In genomic region chr4:73452953-73453700, GRCh38 we compare ENCODE assay signal across 18 cellular contexts. TPM values are rescaled to one million over a fixed set of nuclear protein-coding genes. Genes with fewer than 3 reads are reported as not detected.
DNase-seq lines count a peak whose midpoint lies in the region; ATAC-seq and TF ChIP-seq lines count a peak whose summit lies in the region.
"Had no signal": no experiment of that assay in that cellular context is flagged by ENCODE, and none has a peak within 500 bp of the region (broad histone marks: within the 10 kb centered on the region; RNA-seq: fewer than 3 reads in every experiment).

No MANE protein-coding gene starts in this region.

- H3K79me2 ChIP-seq in GM23338 (replicated peaks; ENCODE audit: insufficient read depth) (no peaks in the 10 kb centered on the region), hepatocyte (no peaks in the 10 kb centered on the region), Karpas-422 (ENCODE audit: low read length) (no peaks in the 10 kb centered on the region)

- DNase-seq in GM23338 (ENCODE audit: low spot score), result peak; percentile 68
- DNase-seq in WTC11 (ENCODE audit: low spot score), result no peak
- DNase-seq in hepatocyte (ENCODE audit: low spot score), result peak; percentile 47
- no peak for DNase-seq in NCI-H345 treated with DMSO at 0.1 percent for 48 hours (lab: John Stamatoyannopoulos, UW; ENCODE audit: unreplicated experiment)
- DNase-seq in Karpas-422, result no peak
- no peak for DNase-seq in heart right ventricle
- DNase-seq: CD4-positive, CD25-positive, alpha-beta regulatory T cell; effector memory CD8-positive, alpha-beta T cell; left ventricle myocardium superior; sigmoid colon; SK-N-SH; stimulated activated naive CD8-positive, alpha-beta T cell treated with anti-CD3 and anti-CD28 coated beads, Interleukin-15, amount 100 ng/mL, for 72 hours had no signal

- H3K9me3 ChIP-seq in hepatocyte (ENCODE audit: low read depth), result no peaks in the 10 kb centered on the region
- H3K9me3 ChIP-seq in mesodermal cell (ENCODE audit: control insufficient read depth, low read length), result peaks cover 3% of the 10 kb centered on the region
- H3K9me3 ChIP-seq in Karpas-422 (ENCODE audit: low read length), result no peaks in the 10 kb centered on the region
- H3K9me3 ChIP-seq in heart right ventricle, result no peaks in the 10 kb centered on the region
- H3K9me3 ChIP-seq: sigmoid colon, SK-N-SH had no signal

- peaks cover 52% of the 10 kb centered on the region for H3K4me1 ChIP-seq in GM23338 (ENCODE audit: insufficient read depth)
- peaks cover 7% of the 10 kb centered on the region for H3K4me1 ChIP-seq in hepatocyte (ENCODE audit: insufficient read depth)
- H3K4me1 ChIP-seq in mesodermal cell (ENCODE audit: control insufficient read depth, insufficient read depth, low read length, poor library complexity, severe bottlenecking), result peaks cover 30% of the 10 kb centered on the region
- no peaks in the 10 kb centered on the region for H3K4me1 ChIP-seq in Karpas-422 (ENCODE audit: low read length)
- no peaks in the 10 kb centered on the region for H3K4me1 ChIP-seq in heart right ventricle
- H3K4me1 ChIP-seq: sigmoid colon had no signal

- H3K36me3 Mint-ChIP-seq in GM23338 (ENCODE audit: low read depth), result peaks cover 12% of the 10 kb centered on the region
- H3K36me3 Mint-ChIP-seq in WTC11, result peaks cover 6% of the 10 kb centered on the region; the same call in 1 of the 2 replicates
- H3K36me3 Mint-ChIP-seq: CD4-positive, CD25-positive, alpha-beta regulatory T cell had no signal

- WGBS in hepatocyte (ENCODE audit: low lambda C conversion rate, missing lambda C conversion rate), result 24% methylated on average over 2 of the region's 2 CpGs
- WGBS in mesodermal cell (ENCODE audit: insufficient coverage in 2 of 2), 2 experiments, result 20 to 50% methylated on average over 1 of the region's 2 CpGs
- 31 to 53% methylated on average over 2 of the region's 2 CpGs for WGBS in heart right ventricle, 2 donors

- H3K27me3 ChIP-seq in GM23338 (ENCODE audit: insufficient read depth), result no peaks in the 10 kb centered on the region
- no peaks in the 10 kb centered on the region for H3K27me3 ChIP-seq in hepatocyte
- no peaks in the 10 kb centered on the region for H3K27me3 ChIP-seq in Karpas-422 (ENCODE audit: low read length)
- peaks cover 0 to 6% (median 0%) of the 10 kb centered on the region in 7 donors for H3K27me3 ChIP-seq in heart right ventricle
- H3K27me3 ChIP-seq: sigmoid colon had no signal

- H3K4me3 Mint-ChIP-seq in GM23338 (peak overlapping the region; percentile 40), WTC11 (peak overlapping the region; percentile 28)
- H3K4me3 Mint-ChIP-seq: CD4-positive, CD25-positive, alpha-beta regulatory T cell; central memory CD8-positive, alpha-beta T cell; effector memory CD8-positive, alpha-beta T cell; stimulated activated naive CD8-positive, alpha-beta T cell treated with anti-CD3 and anti-CD28 coated beads, Interleukin-15, amount 100 ng/mL, for 72 hours had no signal

- H3K27ac ChIP-seq in GM23338 (ENCODE audit: low read depth), result peak overlapping the region; percentile 90
- peak overlapping the region; percentile 25 for H3K27ac ChIP-seq in hepatocyte
- peak overlapping the region; percentile 86 for H3K27ac ChIP-seq in mesodermal cell (ENCODE audit: low read depth, low read length, severe bottlenecking)
- H3K27ac ChIP-seq in Karpas-422 (ENCODE audit: low read length), result no peak overlapping the region
- H3K27ac ChIP-seq in heart right ventricle, result no peak overlapping the region
- H3K27ac ChIP-seq: sigmoid colon had no signal

- TF ChIP-seq CTCF in GM23338 (conservative IDR thresholded peaks at IDR 0.05; ENCODE audit: low read depth in 2 of 2), result no peak
- no peak for TF ChIP-seq CTCF in WTC11 (IDR thresholded peaks at IDR 0.05)
- no peak for TF ChIP-seq CTCF in hepatocyte (IDR thresholded peaks at IDR 0.05; ENCODE audit: poor library complexity)
- no peak for TF ChIP-seq CTCF in heart right ventricle (IDR thresholded peaks at IDR 0.05)

- H3K36me3 ChIP-seq in GM23338 (ENCODE audit: insufficient read depth) (no peaks in the 10 kb centered on the region), hepatocyte (replicated peaks; ENCODE audit: insufficient read depth, low read depth) (no peaks in the 10 kb centered on the region), mesodermal cell (ENCODE audit: control insufficient read depth, insufficient read depth, low read length) (no peaks in the 10 kb centered on the region), Karpas-422 (ENCODE audit: insufficient read depth, low read length) (no peaks in the 10 kb centered on the region), heart right ventricle (no peaks in the 10 kb centered on the region)
- H3K36me3 ChIP-seq: sigmoid colon had no signal

- POLR2A ChIA-PET in WTC11 (lab: Charles Lee), result no interaction called here

- H4K20me1 ChIP-seq in GM23338 (replicated peaks; ENCODE audit: insufficient read depth) (no peaks in the 10 kb centered on the region), hepatocyte (ENCODE audit: insufficient read depth, poor library complexity, severe bottlenecking) (no peaks in the 10 kb centered on the region), Karpas-422 (ENCODE audit: insufficient read depth, low read depth, low read length) (no peaks in the 10 kb centered on the region)

- peak overlapping the region; percentile 15 for H3K4me2 ChIP-seq in GM23338
- peak overlapping the region; percentile 23 for H3K4me2 ChIP-seq in hepatocyte
- H3K4me2 ChIP-seq in Karpas-422 (ENCODE audit: low read depth, low read length, poor library complexity, severe bottlenecking), result no peak overlapping the region
- H3K4me2 ChIP-seq: SK-N-SH had no signal

- H2AFZ ChIP-seq in GM23338, result peak overlapping the region; percentile 53; the same call in 1 of the 2 replicates
- no peak overlapping the region for H2AFZ ChIP-seq in hepatocyte
- no peak overlapping the region for H2AFZ ChIP-seq in Karpas-422 (ENCODE audit: low read length)

- H3K4me1 Mint-ChIP-seq in GM23338 (peaks cover 51% of the 10 kb centered on the region), WTC11 (peaks cover 49% of the 10 kb centered on the region)
- H3K4me1 Mint-ChIP-seq: CD4-positive, CD25-positive, alpha-beta regulatory T cell; central memory CD8-positive, alpha-beta T cell; stimulated activated naive CD8-positive, alpha-beta T cell treated with anti-CD3 and anti-CD28 coated beads, Interleukin-15, amount 100 ng/mL, for 72 hours had no signal

- H3K27me3 Mint-ChIP-seq in GM23338 (ENCODE audit: insufficient read depth, low read depth, poor library complexity) (peaks cover 9% of the 10 kb centered on the region), WTC11 (ENCODE audit: low read depth) (peaks cover 45% of the 10 kb centered on the region)
- H3K27me3 Mint-ChIP-seq: CD4-positive, CD25-positive, alpha-beta regulatory T cell; central memory CD8-positive, alpha-beta T cell had no signal

- H3K9me2 ChIP-seq in GM23338 (ENCODE audit: insufficient read depth) (peaks cover 3% of the 10 kb centered on the region; the same call in 1 of the 2 replicates), hepatocyte (replicated peaks; ENCODE audit: insufficient read depth) (no peaks in the 10 kb centered on the region), Karpas-422 (replicated peaks; ENCODE audit: insufficient read depth, low read length) (no peaks in the 10 kb centered on the region)
- H3K9me2 ChIP-seq: SK-N-SH had no signal

- CTCF ChIA-PET in WTC11 (lab: Charles Lee), result interaction anchor here (1.4 kb wide), 2 partner anchors 112 to 120 kb away, joined by 5 read pairs; no protein-coding TSS in a partner anchor

- peak; percentile 83 for ATAC-seq in GM23338
- ATAC-seq in WTC11, result peak; percentile 68
- no peak for ATAC-seq in heart right ventricle
- ATAC-seq in GM21367 (IDR thresholded peaks at IDR 0.05; ENCODE audit: unreplicated experiment), result no peak
- ATAC-seq: activated CD4-positive, CD25-positive, alpha-beta regulatory T cell treated with anti-CD3 and anti-CD28 coated beads, Interleukin-2, amount 50 U/mL, for 24 hours; effector memory CD8-positive, alpha-beta T cell; left ventricle myocardium superior; stimulated activated naive CD8-positive, alpha-beta T cell treated with anti-CD3 and anti-CD28 coated beads, Interleukin-15, amount 100 ng/mL, for 72 hours had no signal

- H3K27ac Mint-ChIP-seq in GM23338, result peak overlapping the region; percentile 78
- H3K27ac Mint-ChIP-seq in WTC11, result peak overlapping the region; percentile 61
- H3K27ac Mint-ChIP-seq: effector memory CD8-positive, alpha-beta T cell; stimulated activated naive CD8-positive, alpha-beta T cell treated with anti-CD3 and anti-CD28 coated beads, Interleukin-15, amount 100 ng/mL, for 72 hours had no signal

- peaks cover 3% of the 10 kb centered on the region; the same call in 1 of the 3 replicates for H3K9me3 Mint-ChIP-seq in GM23338
- H3K9me3 Mint-ChIP-seq in WTC11, result peaks cover 10% of the 10 kb centered on the region
- H3K9me3 Mint-ChIP-seq: effector memory CD8-positive, alpha-beta T cell; stimulated activated naive CD8-positive, alpha-beta T cell treated with anti-CD3 and anti-CD28 coated beads, Interleukin-15, amount 100 ng/mL, for 72 hours had no signal

- H3K9ac ChIP-seq in Karpas-422 (ENCODE audit: low read length), result no peak overlapping the region
- H3K9ac ChIP-seq: SK-N-SH had no signal

- H3F3A ChIP-seq in GM23338 (replicated peaks; ENCODE audit: low read depth), result no peaks in the 10 kb centered on the region

- 0 out of 2 replicates have a peak overlapping the region, but pooled peaks have one; percentile 3 for H3K4me3 ChIP-seq in GM23338
- no peak overlapping the region for H3K4me3 ChIP-seq in hepatocyte
- no peak overlapping the region for H3K4me3 ChIP-seq in mesodermal cell (ENCODE audit: extremely low read depth, insufficient read depth, low read length, poor library complexity, severe bottlenecking)
- no peak overlapping the region for H3K4me3 ChIP-seq in Karpas-422 (ENCODE audit: low read length)
- no peak overlapping the region for H3K4me3 ChIP-seq in heart right ventricle
- H3K4me3 ChIP-seq: sigmoid colon had no signal

- intact Hi-C loops in heart right ventricle (cut with DNase I), result loop anchor here in 1 of 10 donors (10.0 kb wide), 1 partner anchor 352 kb away; no protein-coding TSS in a partner anchor

RNA-seq across cellular contexts. Expression of gene AFP, which starts 17.1 kb away (rescaled TPM):
- total RNA-seq in GM23338 (2014; rRNA removed; shearing (Covaris generic)), result 0.82 and 4.0 TPM in 2 replicates
- polyA plus RNA-seq in GM23338 (2016; fragmentation: Nextera tagmentation; extraction: Ambion mirVana) (17.1 and 17.3 TPM in 2 replicates), hepatocyte (11,518 and 15,250 TPM in 2 replicates), heart right ventricle (not detected)
- total RNA-seq in WTC11 (2021) (1.1 to 1.8 TPM (median 1.8 TPM) in 3 replicates), hepatocyte (23,697 and 25,243 TPM in 2 replicates), heart right ventricle (not detected)
- 4.8 TPM for polyA plus RNA-seq in mesodermal cell (2013, experiment 1 of 2)
- 4.0 TPM for polyA plus RNA-seq in mesodermal cell (2013, experiment 2 of 2)
- not detected in 2 replicates for total RNA-seq in Karpas-422 (2014; rRNA removed; shearing (Covaris generic); ENCODE audit: low replicate concordance)
- total RNA-seq: CD4-positive, CD25-positive, alpha-beta regulatory T cell; left ventricle myocardium superior; osteocyte; sigmoid colon; urinary bladder had no signal
- polyA plus RNA-seq: CD4-positive, CD25-positive, alpha-beta regulatory T cell; sigmoid colon; urinary bladder had no signal

RNA-seq across cellular contexts. Expression of gene AFM, which starts 28.4 kb away (rescaled TPM):
- total RNA-seq in GM23338 (2014; rRNA removed; shearing (Covaris generic)), result not detected in 2 replicates
- polyA plus RNA-seq in GM23338 (2016; fragmentation: Nextera tagmentation; extraction: Ambion mirVana) (not detected in 2 replicates), hepatocyte (34.8 and 52.7 TPM in 2 replicates), heart right ventricle (not detected)
- total RNA-seq in WTC11 (2021) (not detected in 3 replicates), hepatocyte (70.0 and 78.4 TPM in 2 replicates), heart right ventricle (not detected)
- polyA plus RNA-seq in mesodermal cell (2013, experiment 1 of 2), result not detected
- not detected for polyA plus RNA-seq in mesodermal cell (2013, experiment 2 of 2)
- total RNA-seq in Karpas-422 (2014; rRNA removed; shearing (Covaris generic); ENCODE audit: low replicate concordance), result not detected in 2 replicates
- total RNA-seq: CD4-positive, CD25-positive, alpha-beta regulatory T cell; left ventricle myocardium superior; osteocyte; sigmoid colon; urinary bladder had no signal
- polyA plus RNA-seq: CD4-positive, CD25-positive, alpha-beta regulatory T cell; sigmoid colon; SK-N-SH had no signal

RNA-seq across cellular contexts. Expression of gene ALB, which starts 49.0 kb away (rescaled TPM):
- total RNA-seq in GM23338 (2014; rRNA removed; shearing (Covaris generic)), result not detected in 2 replicates
- polyA plus RNA-seq in GM23338 (2016; fragmentation: Nextera tagmentation; extraction: Ambion mirVana), result not detected in 2 replicates
- 23.4 to 35.4 TPM (median 27.4 TPM) in 3 replicates for total RNA-seq in WTC11 (2021)
- 25,578 and 26,686 TPM in 2 replicates for total RNA-seq in hepatocyte
- 7,370 and 11,384 TPM in 2 replicates for polyA plus RNA-seq in hepatocyte
- 0.22 TPM for polyA plus RNA-seq in mesodermal cell (2013, experiment 1 of 2)
- polyA plus RNA-seq in mesodermal cell (2013, experiment 2 of 2), result 0.56 TPM
- not detected in 2 replicates for total RNA-seq in Karpas-422 (2014; rRNA removed; shearing (Covaris generic); ENCODE audit: low replicate concordance)
- 1 to 10 TPM in 1 of 10 donors, under 1 TPM in 3, not detected in 6; 0.36 to 2.4 (median 0.71) TPM for total RNA-seq in heart right ventricle
- under 1 TPM in 1 of 2 donors, not detected in 1; 0.06 TPM for polyA plus RNA-seq in heart right ventricle
- total RNA-seq: CD4-positive, CD25-positive, alpha-beta regulatory T cell; left ventricle myocardium superior; osteocyte; sigmoid colon had no signal
- polyA plus RNA-seq: CD4-positive, CD25-positive, alpha-beta regulatory T cell; SK-N-SH had no signal

Comparison
In these comparisons a context has a peak if more than half of its experiments do, and no peak if none do; other contexts are left out.
1. ATAC-seq: peak in GM23338 (single experiment) and WTC11 (single experiment); none in heart right ventricle (0 of 8) and GM21367 (single experiment).
2. DNase-seq: peak in GM23338 (single experiment) and hepatocyte (single experiment); none in WTC11 (single experiment), NCI-H345 treated with DMSO at 0.1 percent for 48 hours (single experiment), Karpas-422 (single experiment) and heart right ventricle (0 of 2).
3. H3K27ac ChIP-seq: peak in GM23338 (single experiment), hepatocyte (single experiment) and mesodermal cell (single experiment); none in Karpas-422 (single experiment) and heart right ventricle (0 of 10).
4. RNA of gene AFP, which starts 17.1 kb away (total RNA-seq): 23,697 to 25,243 TPM in hepatocyte; 0.82 to 4.0 TPM in GM23338, 1.1 to 1.8 TPM in WTC11, not detected in Karpas-422 and not detected in heart right ventricle; every median in the first group is over 1,000 times any median in the second.
5. RNA of gene AFM, which starts 28.4 kb away (total RNA-seq): 70.0 to 78.4 TPM in hepatocyte; not detected in WTC11, not detected in GM23338, not detected in Karpas-422 and not detected in heart right ventricle; every median in the first group is over 10 times any median in the second.
6. RNA of gene ALB, which starts 49.0 kb away (total RNA-seq): 25,578 to 26,686 TPM in hepatocyte; 23.4 to 35.4 TPM in WTC11, 0.36 to 2.4 TPM in heart right ventricle, not detected in GM23338 and not detected in Karpas-422; every median in the first group is over 100 times any median in the second.